12 cellular contexts compared by ENCODE assay signal in genomic region chr18:22913861-22914260, GRCh38. TPM values are rescaled to one million over a fixed set of nuclear protein-coding genes. Genes with fewer than 3 reads are reported as not detected.
DNase-seq lines count a peak whose midpoint lies in the region; ATAC-seq, FAIRE-seq and TF ChIP-seq lines count a peak whose summit lies in the region.
"Had no signal": no experiment of that assay in that cellular context is flagged by ENCODE, and none has a peak within 500 bp of the region (broad histone marks: within the 10 kb centered on the region; RNA-seq: fewer than 3 reads in every experiment).

No MANE protein-coding gene starts in this region.

- FAIRE-seq in frontal cortex (lab: Jason Lieb, UNC) = no peak

- no peak for TF ChIP-seq CTCF in neural progenitor cell (IDR thresholded peaks at IDR 0.05)
- no peak for TF ChIP-seq CTCF in foreskin fibroblast (IDR thresholded peaks at IDR 0.05; ENCODE audit: low read depth, low read length)

- H4K20me1 ChIP-seq in neural progenitor cell (ENCODE audit: low read depth) = no peaks in the 10 kb centered on the region

- peak; percentile 98 for ATAC-seq in esophagus mucosa
- no peak for ATAC-seq in stimulated activated naive B cell treated with anti-CD40 and anti-IgM and Interleukin-4, amounts not matched to agents 10 μg/mL and 1 μg/mL and 100 μg/mL, for 72 hours (replicated peaks)
- no peak for ATAC-seq in GM18519 (IDR thresholded peaks at IDR 0.05; ENCODE audit: low FRiP score, unreplicated experiment)
- ATAC-seq: activated T-cell treated with anti-CD3 and anti-CD28 coated beads, Interleukin-2, amount 50 U/mL, for 4 hours; heart right ventricle had no signal

- H3K9me3 ChIP-seq in neural progenitor cell (ENCODE audit: low read depth) = no peaks in the 10 kb centered on the region
- H3K9me3 ChIP-seq: heart right ventricle, uterus had no signal

- H3K9me3 Mint-ChIP-seq in neural progenitor cell = no peaks in the 10 kb centered on the region
- H3K9me3 Mint-ChIP-seq in stimulated activated naive B cell treated with anti-CD40 and anti-IgM and Interleukin-4, amounts not matched to agents 10 μg/mL and 1 μg/mL and 100 μg/mL, for 72 hours = peaks cover 0 to 2% of the 10 kb centered on the region in 2 donors
- H3K9me3 Mint-ChIP-seq: activated T-cell treated with anti-CD3 and anti-CD28 coated beads, Interleukin-2, amount 50 U/mL, for 4 hours had no signal

- H3K79me2 ChIP-seq in neural progenitor cell (ENCODE audit: low read depth) = no peaks in the 10 kb centered on the region

- H3K27me3 ChIP-seq in neural progenitor cell = no peaks in the 10 kb centered on the region
- H3K27me3 ChIP-seq: heart right ventricle, uterus had no signal

- H3F3A ChIP-seq in neural progenitor cell (ENCODE audit: low read depth) = no peaks in the 10 kb centered on the region

- H3K4me1 Mint-ChIP-seq in neural progenitor cell = peaks cover 7% of the 10 kb centered on the region
- H3K4me1 Mint-ChIP-seq in stimulated activated naive B cell treated with anti-CD40 and anti-IgM and Interleukin-4, amounts not matched to agents 10 μg/mL and 1 μg/mL and 100 μg/mL, for 72 hours = no peaks in the 10 kb centered on the region

- peaks cover 24% of the 10 kb centered on the region for H3K4me1 ChIP-seq in neural progenitor cell
- H3K4me1 ChIP-seq: heart right ventricle, uterus had no signal

- H3K4me3 Mint-ChIP-seq in neural progenitor cell = no peak overlapping the region
- H3K4me3 Mint-ChIP-seq in stimulated activated naive B cell treated with anti-CD40 and anti-IgM and Interleukin-4, amounts not matched to agents 10 μg/mL and 1 μg/mL and 100 μg/mL, for 72 hours = no peak overlapping the region
- H3K4me3 Mint-ChIP-seq: activated T-cell treated with anti-CD3 and anti-CD28 coated beads, Interleukin-2, amount 50 U/mL, for 4 hours had no signal

- peak overlapping the region; percentile 51 for H3K4me2 ChIP-seq in neural progenitor cell

- H3K27ac Mint-ChIP-seq in neural progenitor cell = no peak overlapping the region
- no peak overlapping the region for H3K27ac Mint-ChIP-seq in stimulated activated naive B cell treated with anti-CD40 and anti-IgM and Interleukin-4, amounts not matched to agents 10 μg/mL and 1 μg/mL and 100 μg/mL, for 72 hours

- H3K4me3 ChIP-seq in neural progenitor cell (no peak overlapping the region), foreskin fibroblast (ENCODE audit: low read depth in 1 of 2, low read length in 2 of 2) (no peak overlapping the region)
- H3K4me3 ChIP-seq: heart right ventricle, uterus had no signal

- DNase-seq in DMS79 (lab: John Stamatoyannopoulos, UW) (peak; percentile 90), NCI-H2196 (lab: John Stamatoyannopoulos, UW; ENCODE audit: unreplicated experiment) (peak; percentile 89), neural progenitor cell (ENCODE audit: low spot score) (no peak), frontal cortex (ENCODE audit: low spot score in 2 of 2) (no peak), foreskin fibroblast (no peak)
- DNase-seq in stimulated activated naive B cell treated with anti-CD40 and anti-IgM and Interleukin-4, amounts not matched to agents 10 μg/mL and 1 μg/mL and 100 μg/mL, for 72 hours = no peak
- DNase-seq: activated T-cell treated with anti-CD3 and anti-CD28 coated beads, Interleukin-2, amount 50 U/mL, for 4 hours; aorta; heart right ventricle; uterus had no signal

- H3K36me3 Mint-ChIP-seq in neural progenitor cell = peaks cover 6% of the 10 kb centered on the region
- H3K36me3 Mint-ChIP-seq in stimulated activated naive B cell treated with anti-CD40 and anti-IgM and Interleukin-4, amounts not matched to agents 10 μg/mL and 1 μg/mL and 100 μg/mL, for 72 hours = peaks cover 3 to 4% of the 10 kb centered on the region in 2 donors

- no peak overlapping the region for H2AFZ ChIP-seq in neural progenitor cell (replicated peaks)

- no peaks in the 10 kb centered on the region for H3K27me3 Mint-ChIP-seq in neural progenitor cell (ENCODE audit: insufficient read depth, low read depth)
- no peaks in the 10 kb centered on the region for H3K27me3 Mint-ChIP-seq in stimulated activated naive B cell treated with anti-CD40 and anti-IgM and Interleukin-4, amounts not matched to agents 10 μg/mL and 1 μg/mL and 100 μg/mL, for 72 hours

- H3K36me3 ChIP-seq in neural progenitor cell = no peaks in the 10 kb centered on the region
- H3K36me3 ChIP-seq: heart right ventricle had no signal

- no peak overlapping the region for H3K9ac ChIP-seq in neural progenitor cell

- H3K27ac ChIP-seq in neural progenitor cell = no peak overlapping the region
- H3K27ac ChIP-seq: heart right ventricle, uterus had no signal

RNA-seq across cellular contexts. Expression of gene RBBP8, which starts 19.3 kb away (rescaled TPM):
- total RNA-seq in esophagus mucosa (46.2 TPM), neural progenitor cell (ENCODE audit: low replicate concordance) (50.5 and 64.8 TPM in 2 replicates), frontal cortex (26.9 TPM)

Comparison
In these comparisons a context has a peak if more than half of its experiments do, and no peak if none do; other contexts are left out.
1. DNase-seq: peak in DMS79 (single experiment) and NCI-H2196 (single experiment); none in neural progenitor cell (single experiment), stimulated activated naive B cell treated with anti-CD40 and anti-IgM and Interleukin-4, amounts not matched to agents 10 μg/mL and 1 μg/mL and 100 μg/mL, for 72 hours (single experiment), frontal cortex (0 of 2) and foreskin fibroblast (0 of 2).